ENCODE assay signal across 13 cellular contexts in genomic region chr2:168913171-168913484, GRCh38. TPM values are rescaled to one million over a fixed set of nuclear protein-coding genes. Genes with fewer than 3 reads are reported as not detected.
DNase-seq lines count a peak whose midpoint lies in the region; ATAC-seq and TF ChIP-seq lines count a peak whose summit lies in the region.
"Had no signal": no experiment of that assay in that cellular context is flagged by ENCODE, and none has a peak within 500 bp of the region (broad histone marks: within the 10 kb centered on the region; RNA-seq: fewer than 3 reads in every experiment).

No MANE protein-coding gene starts in this region.

- peaks cover 12% of the 10 kb centered on the region; the same call in 1 of the 2 replicates for H3K27me3 Mint-ChIP-seq in WTC11 (ENCODE audit: low read depth)

- H3K27me3 ChIP-seq in fibroblast of lung (ENCODE audit: control insufficient read depth, insufficient read depth, low read length): peaks cover 9% of the 10 kb centered on the region
- H3K27me3 ChIP-seq in rectal smooth muscle tissue (ENCODE audit: control insufficient read depth, insufficient read depth, low read length): no peaks in the 10 kb centered on the region

- H4K20me1 ChIP-seq in fibroblast of lung (ENCODE audit: control insufficient read depth, extremely low read depth, insufficient read depth, low read length): no peaks in the 10 kb centered on the region

- peak overlapping the region; percentile 70 for H3K4me2 ChIP-seq in fibroblast of lung (ENCODE audit: extremely low read depth, insufficient read depth, low read length)

- H3K36me3 ChIP-seq in fibroblast of lung (ENCODE audit: control insufficient read depth, insufficient read depth, low read length) (no peaks in the 10 kb centered on the region), rectal smooth muscle tissue (ENCODE audit: control insufficient read depth, insufficient read depth, low read length) (no peaks in the 10 kb centered on the region)

- H3K9me3 ChIP-seq in fibroblast of lung (ENCODE audit: control insufficient read depth, insufficient read depth, low read depth, low read length): no peaks in the 10 kb centered on the region

- H3K9me3 Mint-ChIP-seq in WTC11: peaks cover 19% of the 10 kb centered on the region

- no peaks in the 10 kb centered on the region for H3K79me2 ChIP-seq in fibroblast of lung (ENCODE audit: control insufficient read depth, insufficient read depth, low read length)

- H3K27ac ChIP-seq in fibroblast of lung (ENCODE audit: insufficient read depth, low read length) (no peak overlapping the region), rectal smooth muscle tissue (ENCODE audit: low read depth, low read length) (no peak overlapping the region)

- H3K27ac Mint-ChIP-seq in WTC11: no peak overlapping the region

- no peak overlapping the region for H3K9ac ChIP-seq in fibroblast of lung (ENCODE audit: insufficient read depth, low read length)
- no peak overlapping the region for H3K9ac ChIP-seq in rectal smooth muscle tissue (ENCODE audit: low read length)

- TF ChIP-seq CTCF in WTC11 (IDR thresholded peaks at IDR 0.05) (no peak), fibroblast of lung (conservative IDR thresholded peaks at IDR 0.05 in 1 of 2, IDR thresholded peaks at IDR 0.05 in 1 of 2; ENCODE audit: low read depth in 1 of 2, low read length in 2 of 2) (no peak)

- peaks cover 55% of the 10 kb centered on the region for H3K4me1 Mint-ChIP-seq in WTC11

- peak overlapping the region; percentile 53 for H3K4me3 Mint-ChIP-seq in WTC11

- POLR2A ChIA-PET in WTC11 (lab: Charles Lee): interaction anchor here (1.5 kb wide), 1 partner anchor 17 kb away, joined by 3 read pairs; no protein-coding TSS in a partner anchor

- H2AFZ ChIP-seq in fibroblast of lung (ENCODE audit: low read length): peak overlapping the region; percentile 61

- H3K4me1 ChIP-seq in fibroblast of lung (ENCODE audit: control insufficient read depth, extremely low read depth, insufficient read depth, low read length) (no peaks in the 10 kb centered on the region), rectal smooth muscle tissue (ENCODE audit: control insufficient read depth, insufficient read depth, low read length) (no peaks in the 10 kb centered on the region)

- DNase-seq in NCI-H2227 (lab: John Stamatoyannopoulos, UW; ENCODE audit: unreplicated experiment): peak; percentile 84
- DNase-seq in NCI-H2227 treated with DMSO at 0.1 percent for 48 hours (lab: John Stamatoyannopoulos, UW): no peak
- DNase-seq in WTC11 (ENCODE audit: low spot score): no peak
- DNase-seq in fibroblast of lung (ENCODE audit: low read depth in 2 of 2): no peak
- DNase-seq in activated naive CD4-positive, alpha-beta T cell (lab: John Stamatoyannopoulos, UW): no peak
- DNase-seq: activated CD4-positive, alpha-beta T cell treated with anti-CD3 and anti-CD28 coated beads, Interleukin-2, amount 50 U/mL, for 1 hour; central memory CD4-positive, alpha-beta T cell; NCI-H2029 had no signal

- ATAC-seq in WTC11: no peak
- no peak for ATAC-seq in HG03045 (IDR thresholded peaks at IDR 0.05; ENCODE audit: unreplicated experiment)
- ATAC-seq in HG02642 (IDR thresholded peaks at IDR 0.05; ENCODE audit: poor library complexity, unreplicated experiment): no peak

- H3K4me3 ChIP-seq in fibroblast of lung (replicated peaks in 1 of 4; ENCODE audit: control extremely low read depth in 1 of 4, insufficient read depth in 1 of 4, low read depth in 3 of 4, low read length in 4 of 4): peak overlapping the region; percentile 6 to 58 (median 27)
- peak overlapping the region; percentile 49 for H3K4me3 ChIP-seq in rectal smooth muscle tissue (ENCODE audit: low read length)

- CTCF ChIA-PET in WTC11 (lab: Charles Lee): interaction anchor here (0.7 kb wide), 1 partner anchor 576 kb away, joined by 3 read pairs; no protein-coding TSS in a partner anchor

- H3K36me3 Mint-ChIP-seq in WTC11: peaks cover 13% of the 10 kb centered on the region

TF ChIP-seq in WTC11, 78 proteins besides CTCF, POLR2A, EP300 and RAD21 (continues in another document):
- no peak for TF ChIP-seq MYBL2 (CRISPR knock-in tag; IDR thresholded peaks at IDR 0.05)
- TF ChIP-seq, protein P1, sequence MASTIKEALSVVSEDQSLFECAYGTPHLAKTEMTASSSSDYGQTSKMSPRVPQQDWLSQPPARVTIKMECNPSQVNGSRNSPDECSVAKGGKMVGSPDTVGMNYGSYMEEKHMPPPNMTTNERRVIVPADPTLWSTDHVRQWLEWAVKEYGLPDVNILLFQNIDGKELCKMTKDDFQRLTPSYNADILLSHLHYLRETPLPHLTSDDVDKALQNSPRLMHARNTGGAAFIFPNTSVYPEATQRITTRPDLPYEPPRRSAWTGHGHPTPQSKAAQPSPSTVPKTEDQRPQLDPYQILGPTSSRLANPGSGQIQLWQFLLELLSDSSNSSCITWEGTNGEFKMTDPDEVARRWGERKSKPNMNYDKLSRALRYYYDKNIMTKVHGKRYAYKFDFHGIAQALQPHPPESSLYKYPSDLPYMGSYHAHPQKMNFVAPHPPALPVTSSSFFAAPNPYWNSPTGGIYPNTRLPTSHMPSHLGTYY (CRISPR knock-in tag; IDR thresholded peaks at IDR 0.05): no peak
- TF ChIP-seq, protein P2, sequence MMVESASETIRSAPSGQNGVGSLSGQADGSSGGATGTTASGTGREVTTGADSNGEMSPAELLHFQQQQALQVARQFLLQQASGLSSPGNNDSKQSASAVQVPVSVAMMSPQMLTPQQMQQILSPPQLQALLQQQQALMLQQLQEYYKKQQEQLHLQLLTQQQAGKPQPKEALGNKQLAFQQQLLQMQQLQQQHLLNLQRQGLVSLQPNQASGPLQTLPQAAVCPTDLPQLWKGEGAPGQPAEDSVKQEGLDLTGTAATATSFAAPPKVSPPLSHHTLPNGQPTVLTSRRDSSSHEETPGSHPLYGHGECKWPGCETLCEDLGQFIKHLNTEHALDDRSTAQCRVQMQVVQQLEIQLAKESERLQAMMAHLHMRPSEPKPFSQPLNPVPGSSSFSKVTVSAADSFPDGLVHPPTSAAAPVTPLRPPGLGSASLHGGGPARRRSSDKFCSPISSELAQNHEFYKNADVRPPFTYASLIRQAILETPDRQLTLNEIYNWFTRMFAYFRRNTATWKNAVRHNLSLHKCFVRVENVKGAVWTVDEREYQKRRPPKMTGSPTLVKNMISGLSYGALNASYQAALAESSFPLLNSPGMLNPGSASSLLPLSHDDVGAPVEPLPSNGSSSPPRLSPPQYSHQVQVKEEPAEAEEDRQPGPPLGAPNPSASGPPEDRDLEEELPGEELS (CRISPR knock-in tag; IDR thresholded peaks at IDR 0.05): no peak
- TF ChIP-seq, protein P3, sequence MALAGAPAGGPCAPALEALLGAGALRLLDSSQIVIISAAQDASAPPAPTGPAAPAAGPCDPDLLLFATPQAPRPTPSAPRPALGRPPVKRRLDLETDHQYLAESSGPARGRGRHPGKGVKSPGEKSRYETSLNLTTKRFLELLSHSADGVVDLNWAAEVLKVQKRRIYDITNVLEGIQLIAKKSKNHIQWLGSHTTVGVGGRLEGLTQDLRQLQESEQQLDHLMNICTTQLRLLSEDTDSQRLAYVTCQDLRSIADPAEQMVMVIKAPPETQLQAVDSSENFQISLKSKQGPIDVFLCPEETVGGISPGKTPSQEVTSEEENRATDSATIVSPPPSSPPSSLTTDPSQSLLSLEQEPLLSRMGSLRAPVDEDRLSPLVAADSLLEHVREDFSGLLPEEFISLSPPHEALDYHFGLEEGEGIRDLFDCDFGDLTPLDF (CRISPR knock-in tag; IDR thresholded peaks at IDR 0.05): no peak
- no peak for TF ChIP-seq FOXK1 (CRISPR knock-in tag; IDR thresholded peaks at IDR 0.05)
- no peak for TF ChIP-seq PRDM15 (CRISPR knock-in tag; IDR thresholded peaks at IDR 0.05)
- TF ChIP-seq ZNF121 (CRISPR knock-in tag; IDR thresholded peaks at IDR 0.05): no peak
- TF ChIP-seq, protein P4, sequence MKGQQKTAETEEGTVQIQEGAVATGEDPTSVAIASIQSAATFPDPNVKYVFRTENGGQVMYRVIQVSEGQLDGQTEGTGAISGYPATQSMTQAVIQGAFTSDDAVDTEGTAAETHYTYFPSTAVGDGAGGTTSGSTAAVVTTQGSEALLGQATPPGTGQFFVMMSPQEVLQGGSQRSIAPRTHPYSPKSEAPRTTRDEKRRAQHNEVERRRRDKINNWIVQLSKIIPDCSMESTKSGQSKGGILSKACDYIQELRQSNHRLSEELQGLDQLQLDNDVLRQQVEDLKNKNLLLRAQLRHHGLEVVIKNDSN (CRISPR knock-in tag; IDR thresholded peaks at IDR 0.05): no peak
- TF ChIP-seq TCF7 (CRISPR knock-in tag; IDR thresholded peaks at IDR 0.05; ENCODE audit: low read depth): no peak

RNA-seq across cellular contexts. Expression of gene G6PC2, which starts 12.0 kb away (rescaled TPM):
- not detected in 3 replicates for total RNA-seq in WTC11 (2021)
- not detected in 2 replicates for total RNA-seq in fibroblast of lung
- not detected in 2 replicates for polyA plus RNA-seq in fibroblast of lung
- not detected in 2 replicates for polyA plus RNA-seq in fibroblast of lung (2012)
- polyA minus RNA-seq in fibroblast of lung (ENCODE audit: low replicate concordance): not detected in 2 replicates
- total RNA-seq: A172, renal cortical epithelial cell had no signal

RNA-seq across cellular contexts. Expression of gene SPC25, which starts 22.9 kb away (rescaled TPM):
- total RNA-seq in WTC11 (2021): 23.2 to 29.2 TPM (median 28.6 TPM) in 3 replicates
- total RNA-seq in fibroblast of lung: 0.99 TPM in 1 of 2 replicates, not detected in the other
- polyA plus RNA-seq in fibroblast of lung: 4.8 and 21.6 TPM in 2 replicates
- 4.2 and 18.9 TPM in 2 replicates for polyA plus RNA-seq in fibroblast of lung (2012)
- polyA minus RNA-seq in fibroblast of lung (ENCODE audit: low replicate concordance): 3.7 TPM in 1 of 2 replicates, not detected in the other

Comparison
In these comparisons a context has a peak if more than half of its experiments do, and no peak if none do; other contexts are left out.
1. RNA of gene SPC25, which starts 22.9 kb away (total RNA-seq): 23.2 to 29.2 TPM in WTC11; 0.99 TPM in fibroblast of lung; every median in the first group is over 10 times any median in the second.